Comparison of ENCODE assay signal across 29 cellular contexts in genomic region chr3:140914384-140914945, GRCh38.
"Had no signal": no experiment of that assay in that cellular context is flagged by ENCODE, and none has a peak within 500 bp of the region (broad histone marks: within the 10 kb centered on the region; RNA-seq: fewer than 3 reads in every experiment).

No MANE protein-coding gene starts in this region.

- H3K9me3 Mint-ChIP-seq: activated naive CD4-positive, alpha-beta T cell treated with anti-CD3 and anti-CD28 coated beads for 36 hours; activated naive CD8-positive, alpha-beta T cell treated with anti-CD3 and anti-CD28 coated beads for 36 hours; brain; effector memory CD8-positive, alpha-beta T cell; natural killer cell; stimulated activated memory B cell treated with anti-CD40 and anti-IgM and Interleukin-4, amounts not matched to agents 10 μg/mL and 1 μg/mL and 100 μg/mL, for 72 hours had no signal

- H3K36me3 ChIP-seq: adrenal gland, cardiac muscle cell, left lung, lower lobe of right lung, stomach, suprapubic skin, tibial artery, upper lobe of right lung had no signal

- H3K4me3 ChIP-seq: adrenal gland, cardiac muscle cell, left lung, lower lobe of right lung, stomach, suprapubic skin, tibial artery, upper lobe of right lung had no signal

- H3K4me1 Mint-ChIP-seq: activated CD4-positive, alpha-beta T cell treated with anti-CD3 and anti-CD28 coated beads for 36 hours; activated naive CD8-positive, alpha-beta T cell treated with anti-CD3 and anti-CD28 coated beads for 36 hours; natural killer cell; stimulated activated memory B cell treated with anti-CD40 and anti-IgM and Interleukin-4, amounts not matched to agents 10 μg/mL and 1 μg/mL and 100 μg/mL, for 72 hours had no signal

- H3K27ac Mint-ChIP-seq: activated CD4-positive, alpha-beta T cell treated with anti-CD3 and anti-CD28 coated beads for 36 hours; activated naive CD4-positive, alpha-beta T cell treated with anti-CD3 and anti-CD28 coated beads for 36 hours; activated naive CD8-positive, alpha-beta T cell treated with anti-CD3 and anti-CD28 coated beads for 36 hours; brain; effector memory CD8-positive, alpha-beta T cell; natural killer cell; stimulated activated memory B cell treated with anti-CD40 and anti-IgM and Interleukin-4, amounts not matched to agents 10 μg/mL and 1 μg/mL and 100 μg/mL, for 72 hours had no signal

- ATAC-seq: activated CD4-positive, alpha-beta T cell treated with anti-CD3 and anti-CD28 coated beads for 36 hours; effector memory CD8-positive, alpha-beta T cell; left lung; lower lobe of right lung; natural killer cell; right cardiac atrium; stimulated activated memory B cell treated with anti-CD40 and anti-IgM and Interleukin-4, amounts not matched to agents 10 μg/mL and 1 μg/mL and 100 μg/mL, for 72 hours; upper lobe of right lung had no signal

- H3K9me3 ChIP-seq: adrenal gland, left lung, lower lobe of right lung, stomach, suprapubic skin, tibial artery, upper lobe of right lung had no signal

- FAIRE-seq: islet of Langerhans, small intestine had no signal

- H3K27me3 ChIP-seq: adrenal gland, cardiac muscle cell, stomach, upper lobe of right lung had no signal

- H3K4me3 Mint-ChIP-seq: activated CD4-positive, alpha-beta T cell treated with anti-CD3 and anti-CD28 coated beads for 36 hours; activated naive CD4-positive, alpha-beta T cell treated with anti-CD3 and anti-CD28 coated beads for 36 hours; activated naive CD8-positive, alpha-beta T cell treated with anti-CD3 and anti-CD28 coated beads for 36 hours; brain; effector memory CD8-positive, alpha-beta T cell; natural killer cell; stimulated activated memory B cell treated with anti-CD40 and anti-IgM and Interleukin-4, amounts not matched to agents 10 μg/mL and 1 μg/mL and 100 μg/mL, for 72 hours had no signal

- H3K27ac ChIP-seq: adrenal gland, cardiac muscle cell, left lung, lower lobe of right lung, stomach, suprapubic skin, tibial artery, upper lobe of right lung had no signal

- DNase-seq: activated CD4-positive, alpha-beta T cell treated with anti-CD3 and anti-CD28 coated beads for 36 hours; activated CD4-positive, CD25-positive, alpha-beta regulatory T cell; activated CD8-positive, alpha-beta memory T cell treated with anti-CD3 and anti-CD28 coated beads for 24 hours; activated effector memory CD4-positive, alpha-beta T cell treated with Interleukin-2 at 50 U/mL for 16 hours; activated naive CD4-positive, alpha-beta T cell treated with anti-CD3 and anti-CD28 coated beads for 36 hours; activated naive CD8-positive, alpha-beta T cell treated with anti-CD3 and anti-CD28 coated beads for 36 hours; adrenal gland; aorta; cerebellar nuclear complex; cortex of kidney; effector memory CD8-positive, alpha-beta T cell; foreskin melanocyte; left lung; lower lobe of right lung; mesenchymal stem cell; natural killer cell; right cardiac atrium; small intestine; stimulated activated CD4-positive, alpha-beta T cell treated with anti-CD3 and anti-CD28 coated beads, Interleukin-4, amount 100 ng/mL, for 4 hours; stimulated activated CD8-positive, alpha-beta memory T cell treated with anti-CD3 and anti-CD28 coated beads, Interleukin-4, amount 100 ng/mL, for 48 hours; stomach; T-helper 1 cell; tibial artery; upper lobe of right lung had no signal

- H3K4me1 ChIP-seq: adrenal gland, left lung, lower lobe of right lung, suprapubic skin, tibial artery, upper lobe of right lung had no signal

- H3K36me3 Mint-ChIP-seq: activated naive CD8-positive, alpha-beta T cell treated with anti-CD3 and anti-CD28 coated beads for 36 hours; brain; natural killer cell; stimulated activated memory B cell treated with anti-CD40 and anti-IgM and Interleukin-4, amounts not matched to agents 10 μg/mL and 1 μg/mL and 100 μg/mL, for 72 hours had no signal
